Comparison of ENCODE assay signal across 2 cellular contexts in genomic region chr16:375927-376816, GRCh38.
A peak's percentile ranks its signal among the peaks of the same experiment; 100 is the strongest.
TF ChIP-seq lines count a peak whose summit lies in the region.

No MANE protein-coding gene starts in this region.

TF ChIP-seq in WTC11, 78 proteins besides CTCF, POLR2A, EP300 and RAD21:
- TF ChIP-seq ELF4 (CRISPR knock-in tag; IDR thresholded peaks at IDR 0.05; ENCODE audit: low read depth) (no peak), ETV6 (CRISPR knock-in tag; IDR thresholded peaks at IDR 0.05) (no peak), ZNF263 (CRISPR knock-in tag; IDR thresholded peaks at IDR 0.05; ENCODE audit: low read depth) (no peak)
- TF ChIP-seq, protein P1, sequence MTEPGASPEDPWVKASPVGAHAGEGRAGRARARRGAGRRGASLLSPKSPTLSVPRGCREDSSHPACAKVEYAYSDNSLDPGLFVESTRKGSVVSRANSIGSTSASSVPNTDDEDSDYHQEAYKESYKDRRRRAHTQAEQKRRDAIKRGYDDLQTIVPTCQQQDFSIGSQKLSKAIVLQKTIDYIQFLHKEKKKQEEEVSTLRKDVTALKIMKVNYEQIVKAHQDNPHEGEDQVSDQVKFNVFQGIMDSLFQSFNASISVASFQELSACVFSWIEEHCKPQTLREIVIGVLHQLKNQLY (CRISPR knock-in tag; IDR thresholded peaks at IDR 0.05) = no peak

TF ChIP-seq in HepG2, 621 proteins besides CTCF, POLR2A, EP300 and RAD21:
- peak; percentile 58 for TF ChIP-seq AGO2 (optimal IDR thresholded peaks at IDR 0.05; ENCODE audit: low read depth, low read length)
- TF ChIP-seq RBFOX2 (IDR thresholded peaks at IDR 0.05; ENCODE audit: low read depth, low read length) = peak; percentile 32; the same call in 1 of the 2 replicates
- no peak for TF ChIP-seq SMARCE1 (IDR thresholded peaks at IDR 0.05; ENCODE audit: borderline replicate concordance)
